Comparison of ENCODE assay signal across 8 cellular contexts in the genomic region with DNA sequence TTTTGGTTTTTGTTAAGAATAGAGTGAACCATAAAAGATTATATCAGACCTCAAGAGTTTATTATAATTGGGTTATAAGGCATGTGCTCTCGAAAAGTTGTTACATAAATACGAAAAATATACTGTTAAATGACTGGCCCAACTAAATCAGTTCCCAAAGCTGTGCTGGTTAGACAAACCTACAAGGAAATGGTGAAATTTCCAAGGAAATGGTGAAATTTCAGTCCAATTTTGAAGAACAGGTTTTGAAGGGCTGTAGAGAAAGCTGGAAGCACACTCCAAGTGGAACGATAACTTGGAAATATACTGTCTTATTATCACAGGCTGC. TPM values are rescaled to one million over a fixed set of nuclear protein-coding genes. Genes with fewer than 3 reads are reported as not detected.
DNase-seq lines count a peak whose midpoint lies in the region; ATAC-seq and TF ChIP-seq lines count a peak whose summit lies in the region.

No MANE protein-coding gene starts in this region.

- H3K4me1 Mint-ChIP-seq in CD8-positive, alpha-beta memory T cell, result peaks cover 7 to 14% (median 11%) of the 10 kb centered on the region in 3 donors
- no peaks in the 10 kb centered on the region for H3K4me1 Mint-ChIP-seq in stimulated activated memory B cell treated with anti-CD40 and anti-IgM and Interleukin-4, amounts not matched to agents 10 μg/mL and 1 μg/mL and 100 μg/mL, for 72 hours

- no peak overlapping the region for H3K4me3 Mint-ChIP-seq in CD8-positive, alpha-beta memory T cell
- H3K4me3 Mint-ChIP-seq in stimulated activated memory B cell treated with anti-CD40 and anti-IgM and Interleukin-4, amounts not matched to agents 10 μg/mL and 1 μg/mL and 100 μg/mL, for 72 hours, result no peak overlapping the region

- intact Hi-C loops in Panc1 (cut with micrococcal nuclease; ENCODE audit: unreplicated experiment) (no loop called here), gastrocnemius medialis (cut with DNase I; ENCODE audit: low total_unique reads) (loop anchor here (5.0 kb wide), 1 partner anchor 1131 kb away; the partner anchor contains the start of gene RSPO3)

- peaks cover 34% of the 10 kb centered on the region for H3K4me1 ChIP-seq in CD8-positive, alpha-beta memory T cell (ENCODE audit: insufficient read depth, low read length)
- H3K4me1 ChIP-seq in Panc1 (ENCODE audit: control insufficient read depth, insufficient read depth, low read length), result peaks cover 34% of the 10 kb centered on the region
- H3K4me1 ChIP-seq in gastrocnemius medialis, result peaks cover 3 to 12% of the 10 kb centered on the region in 2 donors

- no peak overlapping the region for H3K27ac Mint-ChIP-seq in CD8-positive, alpha-beta memory T cell
- no peak overlapping the region for H3K27ac Mint-ChIP-seq in stimulated activated memory B cell treated with anti-CD40 and anti-IgM and Interleukin-4, amounts not matched to agents 10 μg/mL and 1 μg/mL and 100 μg/mL, for 72 hours

- no peaks in the 10 kb centered on the region for H3K9me3 Mint-ChIP-seq in CD8-positive, alpha-beta memory T cell
- no peaks in the 10 kb centered on the region for H3K9me3 Mint-ChIP-seq in stimulated activated memory B cell treated with anti-CD40 and anti-IgM and Interleukin-4, amounts not matched to agents 10 μg/mL and 1 μg/mL and 100 μg/mL, for 72 hours

- peaks cover 0 to 1% (median 0%) of the 10 kb centered on the region in 3 donors for H3K36me3 Mint-ChIP-seq in CD8-positive, alpha-beta memory T cell
- H3K36me3 Mint-ChIP-seq in stimulated activated memory B cell treated with anti-CD40 and anti-IgM and Interleukin-4, amounts not matched to agents 10 μg/mL and 1 μg/mL and 100 μg/mL, for 72 hours, result no peaks in the 10 kb centered on the region

- no peaks in the 10 kb centered on the region for H3K9me3 ChIP-seq in CD8-positive, alpha-beta memory T cell (ENCODE audit: low read length)
- no peaks in the 10 kb centered on the region for H3K9me3 ChIP-seq in Panc1 (ENCODE audit: control insufficient read depth, insufficient read depth, low read depth, low read length)
- no peaks in the 10 kb centered on the region for H3K9me3 ChIP-seq in gastrocnemius medialis

- CTCF ChIA-PET in CD8-positive, alpha-beta memory T cell (lab: Charles Lee), result interaction anchor here (1.1 to 3.3 kb wide), 8 partner anchors 9 to 1529 kb away, joined by 3 to 28 read pairs (median 13); partner anchors contain the start of genes HINT3 and NCOA7
- CTCF ChIA-PET in Panc1 (lab: Charles Lee), result interaction anchor here (0.6 to 1.6 kb wide), 4 partner anchors 10 to 1201 kb away, joined by 3 to 8 read pairs (median 3); partner anchors contain the start of gene HINT3

- H3K4me3 ChIP-seq in CD8-positive, alpha-beta memory T cell (ENCODE audit: low read length), result peak overlapping the region; percentile 92
- H3K4me3 ChIP-seq in Panc1 (ENCODE audit: low read depth in 2 of 2, low read length in 2 of 2), result peak overlapping the region; percentile 80 to 94
- peak overlapping the region; percentile 81 to 95 for H3K4me3 ChIP-seq in foreskin fibroblast (ENCODE audit: low read depth in 1 of 2, low read length in 2 of 2)
- peak overlapping the region; percentile 64 to 96 (median 92) for H3K4me3 ChIP-seq in gastrocnemius medialis

- POLR2A ChIA-PET in CD8-positive, alpha-beta memory T cell (lab: Charles Lee), result interaction anchor here (0.7 to 2.6 kb wide), 7 partner anchors 11 to 684 kb away, joined by 3 to 37 read pairs (median 8); partner anchors contain the start of genes HDDC2, HINT3 and NCOA7
- POLR2A ChIA-PET in Panc1 (lab: Charles Lee), result no interaction called here

- no TSS peak for BruUV-seq in Panc1 (replicated peaks; lab: Mats Ljungman, UMichigan)

- no peaks in the 10 kb centered on the region for H3K27me3 ChIP-seq in CD8-positive, alpha-beta memory T cell (ENCODE audit: insufficient read depth, low read length, poor library complexity, severe bottlenecking)
- H3K27me3 ChIP-seq in Panc1 (ENCODE audit: control insufficient read depth, insufficient read depth, low read length) (no peaks in the 10 kb centered on the region), gastrocnemius medialis (no peaks in the 10 kb centered on the region)

- ATAC-seq in Panc1 (no peak), gastrocnemius medialis (peak in 1 of 2 donors; percentile 25), HG02870 (IDR thresholded peaks at IDR 0.05; ENCODE audit: unreplicated experiment) (no peak)
- no peak for ATAC-seq in stimulated activated memory B cell treated with anti-CD40 and anti-IgM and Interleukin-4, amounts not matched to agents 10 μg/mL and 1 μg/mL and 100 μg/mL, for 72 hours

- DNase-seq in CD8-positive, alpha-beta memory T cell, result no peak
- DNase-seq in Panc1 (ENCODE audit: low read depth, low spot score), result no peak
- peak in 1 of 2 donors; percentile 1 for DNase-seq in foreskin fibroblast
- DNase-seq in gastrocnemius medialis, result no peak
- DNase-seq in nucleus accumbens (lab: John Stamatoyannopoulos, UW), result no peak
- no peak for DNase-seq in hypothalamus (lab: John Stamatoyannopoulos, UW)

- no peaks in the 10 kb centered on the region for H3K27me3 Mint-ChIP-seq in CD8-positive, alpha-beta memory T cell
- H3K27me3 Mint-ChIP-seq in stimulated activated memory B cell treated with anti-CD40 and anti-IgM and Interleukin-4, amounts not matched to agents 10 μg/mL and 1 μg/mL and 100 μg/mL, for 72 hours, result no peaks in the 10 kb centered on the region

- no peak for TF ChIP-seq POLR2A in gastrocnemius medialis (IDR thresholded peaks at IDR 0.05)

- in situ Hi-C loops in Panc1 (cut with HindIII; ENCODE audit: low pct_unique_long_range_greater_than_20kb, low sequenced_read_pairs) (no loop called here), gastrocnemius medialis (cut with MboI; ENCODE audit: low sequenced_read_pairs in 4 of 4) (no loop called here)

- TF ChIP-seq CTCF in Panc1 (IDR thresholded peaks at IDR 0.05), result no peak
- no peak for TF ChIP-seq CTCF in foreskin fibroblast (IDR thresholded peaks at IDR 0.05; ENCODE audit: low read depth, low read length)
- TF ChIP-seq CTCF in gastrocnemius medialis (IDR thresholded peaks at IDR 0.05 in 4 of 5, conservative IDR thresholded peaks at IDR 0.05 in 1 of 5), result no peak

- no peaks in the 10 kb centered on the region for H3K36me3 ChIP-seq in CD8-positive, alpha-beta memory T cell (ENCODE audit: insufficient read depth, low read length)
- no peaks in the 10 kb centered on the region; the same call in 1 of the 2 replicates for H3K36me3 ChIP-seq in Panc1 (ENCODE audit: control insufficient read depth, insufficient read depth, low read length)
- no peaks in the 10 kb centered on the region for H3K36me3 ChIP-seq in gastrocnemius medialis

- peak overlapping the region; percentile 87 for H3K27ac ChIP-seq in CD8-positive, alpha-beta memory T cell (ENCODE audit: low read depth, low read length)
- H3K27ac ChIP-seq in Panc1 (ENCODE audit: low read length) (peak overlapping the region; percentile 99), gastrocnemius medialis (peak overlapping the region; percentile 71 to 82 (median 80))

RNA-seq across cellular contexts. Expression of gene TRMT11, which starts 0.4 kb away (rescaled TPM):
- 10 to 100 TPM; 35.8 to 37.9 TPM for total RNA-seq in CD8-positive, alpha-beta memory T cell
- polyA plus RNA-seq in CD8-positive, alpha-beta memory T cell, result 14.8 TPM
- 34.3 TPM for total RNA-seq in Panc1 (2021; ENCODE audit: unreplicated experiment)
- 13.4 TPM for polyA plus RNA-seq in Panc1 (2012; ENCODE audit: insufficient read length)
- 10 to 100 TPM in 1 of 4 donors, 1 to 10 TPM in 3; 2.5 to 10.2 (median 6.9) TPM for total RNA-seq in gastrocnemius medialis

RNA-seq across cellular contexts. Expression of gene HINT3, which starts 29.4 kb away (rescaled TPM):
- 10 to 100 TPM; 12.1 to 12.8 TPM for total RNA-seq in CD8-positive, alpha-beta memory T cell
- 10.4 TPM for polyA plus RNA-seq in CD8-positive, alpha-beta memory T cell
- total RNA-seq in Panc1 (2021; ENCODE audit: unreplicated experiment), result 11.5 TPM
- 8.8 TPM for polyA plus RNA-seq in Panc1 (2012; ENCODE audit: insufficient read length)
- 10 to 100 TPM; 54.3 to 81.5 (median 67.5) TPM for total RNA-seq in gastrocnemius medialis
